In the genomic region with DNA sequence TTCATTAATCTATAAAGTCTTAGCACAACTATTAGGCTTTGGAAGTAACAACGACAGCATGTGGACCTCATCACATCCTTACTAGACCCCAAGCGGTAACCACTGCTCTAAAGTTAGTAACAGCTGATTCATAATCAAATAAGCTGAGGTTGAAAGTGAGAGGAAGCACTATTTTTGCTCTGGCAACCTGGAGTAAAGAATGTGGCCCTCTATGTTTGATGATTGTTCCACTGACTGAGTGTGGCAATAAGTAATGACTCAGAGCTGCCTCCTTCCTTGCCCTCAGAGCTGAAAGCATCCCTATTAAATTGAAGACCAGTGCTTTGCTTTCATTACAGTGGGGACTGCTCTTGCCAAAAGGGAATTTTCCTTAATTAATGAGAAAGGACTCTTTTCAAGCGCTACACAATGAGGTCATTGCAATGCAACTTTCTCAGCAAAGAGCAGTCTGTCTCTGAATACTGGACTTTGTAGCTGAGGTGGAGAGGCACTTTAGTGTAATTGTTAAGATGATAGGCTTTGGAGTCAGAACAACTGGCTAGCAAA, we compare ENCODE assay signal across 9 cellular contexts.
DNase-seq lines count a peak whose midpoint lies in the region; ATAC-seq, FAIRE-seq and TF ChIP-seq lines count a peak whose summit lies in the region.
"Had no signal": no experiment of that assay in that cellular context is flagged by ENCODE, and none has a peak within 500 bp of the region (broad histone marks: within the 10 kb centered on the region; RNA-seq: fewer than 3 reads in every experiment).

No MANE protein-coding gene starts in this region.

- no peaks in the 10 kb centered on the region for H4K20me1 ChIP-seq in Karpas-422 (ENCODE audit: insufficient read depth, low read depth, low read length)

- H3K27me3 ChIP-seq in skeletal muscle satellite cell (ENCODE audit: control insufficient read depth, insufficient read depth, low read length) (no peaks in the 10 kb centered on the region), Karpas-422 (ENCODE audit: low read length) (no peaks in the 10 kb centered on the region), testis (no peaks in the 10 kb centered on the region)

- intact Hi-C loops in testis (cut with DNase I; ENCODE audit: low total_unique reads) = no loop called here

- TF ChIP-seq POLR2A in GM12892 (IDR thresholded peaks at IDR 0.05; ENCODE audit: low read depth, low read length) = no peak
- no peak for TF ChIP-seq POLR2A in testis (IDR thresholded peaks at IDR 0.05)

- TF ChIP-seq CTCF in choroid plexus epithelial cell (conservative IDR thresholded peaks at IDR 0.05; ENCODE audit: low read depth, low read length) (no peak), testis (IDR thresholded peaks at IDR 0.05) (no peak)

- peak; percentile 2 for DNase-seq in GM12892 (ENCODE audit: insufficient read length)
- peak; percentile 96 for DNase-seq in HT1080 (ENCODE audit: low read depth)
- peak; percentile 88 for DNase-seq in choroid plexus epithelial cell (ENCODE audit: low read depth)
- DNase-seq in NCI-H2081 treated with DMSO at 0.1 percent for 48 hours (lab: John Stamatoyannopoulos, UW) = no peak
- no peak for DNase-seq in Karpas-422
- DNase-seq in testis = no peak

- H3K4me2 ChIP-seq in skeletal muscle satellite cell (ENCODE audit: low read length) (peak overlapping the region; percentile 77), Karpas-422 (ENCODE audit: low read depth, low read length, poor library complexity, severe bottlenecking) (no peak overlapping the region)

- FAIRE-seq in GM12892 (lab: Jason Lieb, UNC) = peak; percentile 97
- FAIRE-seq: frontal cortex had no signal

- H3K9ac ChIP-seq in skeletal muscle satellite cell (ENCODE audit: low read depth, low read length) (peak overlapping the region; percentile 68), Karpas-422 (ENCODE audit: low read length) (no peak overlapping the region)

- H3K4me1 ChIP-seq in skeletal muscle satellite cell (ENCODE audit: control insufficient read depth, insufficient read depth, low read length) (peaks cover 42% of the 10 kb centered on the region), Karpas-422 (ENCODE audit: low read length) (no peaks in the 10 kb centered on the region), testis (no peaks in the 10 kb centered on the region)

- H3K9me2 ChIP-seq in Karpas-422 (replicated peaks; ENCODE audit: insufficient read depth, low read length) = no peaks in the 10 kb centered on the region

- H3K36me3 ChIP-seq in skeletal muscle satellite cell (ENCODE audit: insufficient read depth, low read length) (no peaks in the 10 kb centered on the region), Karpas-422 (ENCODE audit: insufficient read depth, low read length) (no peaks in the 10 kb centered on the region), testis (ENCODE audit: low read depth, missing control alignments) (no peaks in the 10 kb centered on the region)

- H3K9me3 ChIP-seq in skeletal muscle satellite cell (replicated peaks; ENCODE audit: low read length) (no peaks in the 10 kb centered on the region), Karpas-422 (ENCODE audit: low read length) (peaks cover 20% of the 10 kb centered on the region), testis (no peaks in the 10 kb centered on the region)

- peak; percentile 91 for ATAC-seq in GM21786 (IDR thresholded peaks at IDR 0.05; ENCODE audit: unreplicated experiment)

- no peak overlapping the region for H2AFZ ChIP-seq in Karpas-422 (ENCODE audit: low read length)

- H3K27ac ChIP-seq in Karpas-422 (ENCODE audit: low read length) (no peak overlapping the region), testis (no peak overlapping the region)

- no peaks in the 10 kb centered on the region for H3K79me2 ChIP-seq in Karpas-422 (ENCODE audit: low read length)

- WGBS in testis, 2 donors = 62% methylated on average over 3 of the region's 3 CpGs

- no peak overlapping the region for H3K4me3 ChIP-seq in choroid plexus epithelial cell (ENCODE audit: low read depth, low read length)
- peak overlapping the region; percentile 46 for H3K4me3 ChIP-seq in skeletal muscle satellite cell (ENCODE audit: low read length)
- H3K4me3 ChIP-seq in Karpas-422 (ENCODE audit: low read length) = no peak overlapping the region
- H3K4me3 ChIP-seq in testis = no peak overlapping the region

Comparison
In these comparisons a context has a peak if more than half of its experiments do, and no peak if none do; other contexts are left out.
1. DNase-seq: peak in GM12892 (single experiment), HT1080 (single experiment) and choroid plexus epithelial cell (single experiment); none in NCI-H2081 treated with DMSO at 0.1 percent for 48 hours (single experiment), Karpas-422 (single experiment) and testis (single experiment).